In the genomic region with DNA sequence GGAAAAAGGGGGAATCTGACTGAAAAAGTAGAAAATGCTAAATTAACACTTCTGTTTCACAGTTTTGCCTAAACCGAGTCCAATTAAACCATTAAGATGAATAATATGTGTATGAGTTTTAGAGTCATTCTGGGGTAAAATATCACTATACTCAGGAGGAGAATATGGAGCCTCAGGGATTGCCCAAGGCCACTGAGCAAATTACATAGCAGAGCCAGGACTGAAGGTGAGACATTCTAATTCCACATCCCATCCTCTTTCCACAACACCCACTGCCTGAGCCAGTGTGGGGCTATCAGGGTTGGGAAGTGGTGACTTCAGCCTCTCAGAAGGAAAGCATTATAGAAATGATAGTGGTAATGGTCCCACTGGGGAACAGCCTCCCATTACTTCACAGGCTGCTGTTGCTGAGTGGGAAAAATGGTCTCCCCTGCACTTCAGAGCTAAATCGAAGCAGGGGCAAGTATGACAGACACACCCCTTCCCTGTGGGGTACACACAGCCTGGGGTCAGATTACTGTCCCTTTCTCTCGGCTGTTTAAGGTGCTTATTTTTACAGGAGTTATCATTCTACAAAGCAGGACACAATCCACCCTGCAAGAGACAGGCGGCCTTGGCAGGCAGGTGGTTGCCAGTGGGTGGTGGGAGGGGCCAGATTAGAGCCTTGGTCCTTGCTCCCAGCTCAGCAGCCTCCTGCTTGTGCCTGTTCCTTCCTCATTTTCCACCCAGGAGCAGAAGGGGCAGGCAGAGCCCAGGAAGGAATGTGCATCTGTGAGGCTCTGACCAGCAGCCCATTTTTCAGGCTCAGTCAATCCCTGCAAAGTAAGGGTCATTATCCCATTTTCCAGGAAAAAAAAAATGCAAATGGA, we compare ENCODE assay signal across 18 cellular contexts. TPM values are rescaled to one million over a fixed set of nuclear protein-coding genes. Genes with fewer than 3 reads are reported as not detected.
DNase-seq lines count a peak whose midpoint lies in the region; ATAC-seq and TF ChIP-seq lines count a peak whose summit lies in the region.
"Had no signal": no experiment of that assay in that cellular context is flagged by ENCODE, and none has a peak within 500 bp of the region (broad histone marks: within the 10 kb centered on the region; RNA-seq: fewer than 3 reads in every experiment).

No MANE protein-coding gene starts in this region.

- no peaks in the 10 kb centered on the region for H4K20me1 ChIP-seq in OCI-LY7 (ENCODE audit: insufficient read depth, low read length)

- no peaks in the 10 kb centered on the region for H3K9me2 ChIP-seq in OCI-LY7 (ENCODE audit: insufficient read depth, low read length)

- no peak overlapping the region for H3K27ac Mint-ChIP-seq in osteocyte (ENCODE audit: unreplicated experiment)
- H3K27ac Mint-ChIP-seq in nephron progenitor cell = no peak overlapping the region
- H3K27ac Mint-ChIP-seq: activated CD8-positive, alpha-beta T cell treated with anti-CD3 and anti-CD28 coated beads, Interleukin-2, amount 10 ng/mL, durations not matched to agents 7 days and 5 days had no signal

- BruUV-seq in OCI-LY7 (replicated peaks; lab: Mats Ljungman, UMichigan) = no TSS peak

- no peaks in the 10 kb centered on the region for H3K79me2 ChIP-seq in OCI-LY7 (ENCODE audit: insufficient read depth, low read depth, low read length)

- H3K4me1 Mint-ChIP-seq in osteocyte (ENCODE audit: unreplicated experiment) = peaks cover 22% of the 10 kb centered on the region
- H3K4me1 Mint-ChIP-seq in nephron progenitor cell = peaks cover 49% of the 10 kb centered on the region

- H2AFZ ChIP-seq in OCI-LY7 (ENCODE audit: low read length) = peak overlapping the region; percentile 94; the same call in 1 of the 2 replicates

- no peak overlapping the region for H3K4me3 Mint-ChIP-seq in osteocyte (ENCODE audit: unreplicated experiment)
- no peak overlapping the region for H3K4me3 Mint-ChIP-seq in nephron progenitor cell
- H3K4me3 Mint-ChIP-seq: activated CD8-positive, alpha-beta T cell treated with anti-CD3 and anti-CD28 coated beads, Interleukin-2, amount 10 ng/mL, durations not matched to agents 7 days and 5 days; CD14-positive monocyte had no signal

- H3K9me3 Mint-ChIP-seq in osteocyte (ENCODE audit: unreplicated experiment) (no peaks in the 10 kb centered on the region), nephron progenitor cell (no peaks in the 10 kb centered on the region)
- H3K9me3 Mint-ChIP-seq: stimulated activated naive CD8-positive, alpha-beta T cell treated with anti-CD3 and anti-CD28 coated beads, Interleukin-15, Interleukin-2, amounts not matched to agents 100 ng/mL and 50 ng/mL, for 24 hours had no signal

- TF ChIP-seq CTCF in 22Rv1 (IDR thresholded peaks at IDR 0.05) (no peak), OCI-LY7 (conservative IDR thresholded peaks at IDR 0.05; ENCODE audit: low read length) (no peak), osteocyte (IDR thresholded peaks at IDR 0.05) (no peak), nephron progenitor cell (IDR thresholded peaks at IDR 0.05) (no peak)

- POLR2A ChIA-PET in OCI-LY7 (lab: Charles Lee) = interaction anchor here (1.4 to 17.2 kb wide), 4 partner anchors 8 to 16 kb away, joined by 5 to 497 read pairs (median 13); a partner anchor contains a TSS

- no peaks in the 10 kb centered on the region for H3K36me3 ChIP-seq in OCI-LY7 (ENCODE audit: insufficient read depth, low read length)
- H3K36me3 ChIP-seq: gastrocnemius medialis had no signal

- no peaks in the 10 kb centered on the region for H3K9me3 ChIP-seq in OCI-LY7 (ENCODE audit: low read length)
- H3K9me3 ChIP-seq: body of pancreas, gastrocnemius medialis had no signal

- peak overlapping the region; percentile 30; the same call in 1 of the 2 replicates for H3K27ac ChIP-seq in 22Rv1
- peak overlapping the region; percentile 80 for H3K27ac ChIP-seq in OCI-LY7 (ENCODE audit: low read depth, low read length, poor library complexity, severe bottlenecking)
- H3K27ac ChIP-seq: body of pancreas, gastrocnemius medialis had no signal

- peak; percentile 25 for DNase-seq in COR-L47 (lab: John Stamatoyannopoulos, UW)
- DNase-seq in OCI-LY7 (ENCODE audit: low spot score) = no peak
- peak; percentile 37 for DNase-seq in iPS-NIHi11 (ENCODE audit: low spot score)
- DNase-seq in osteocyte (ENCODE audit: extremely low spot score, unreplicated experiment) = no peak
- DNase-seq in nephron progenitor cell = no peak
- DNase-seq: activated CD8-positive, alpha-beta T cell treated with anti-CD3 and anti-CD28 coated beads, Interleukin-2, amount 10 ng/mL, durations not matched to agents 7 days and 5 days; activated gamma-delta T cell; effector CD4-positive, alpha-beta T cell; gastrocnemius medialis; kidney; NCI-H2029; retina had no signal

- H3K36me3 Mint-ChIP-seq in osteocyte (ENCODE audit: unreplicated experiment) = no peaks in the 10 kb centered on the region
- no peaks in the 10 kb centered on the region for H3K36me3 Mint-ChIP-seq in nephron progenitor cell (ENCODE audit: low read depth)
- H3K36me3 Mint-ChIP-seq: CD14-positive monocyte had no signal

- H3K27me3 Mint-ChIP-seq in osteocyte (ENCODE audit: unreplicated experiment) (no peaks in the 10 kb centered on the region), nephron progenitor cell (ENCODE audit: low read depth, poor library complexity) (peaks cover 21% of the 10 kb centered on the region)

- H3K4me2 ChIP-seq in OCI-LY7 (ENCODE audit: low read length) = peak overlapping the region; percentile 66

- H3K4me3 ChIP-seq in OCI-LY7 (ENCODE audit: low read depth, low read length, poor library complexity, severe bottlenecking) = peak overlapping the region; percentile 7
- H3K4me3 ChIP-seq: body of pancreas, gastrocnemius medialis had no signal

- intact Hi-C loops in OCI-LY7 (cut with micrococcal nuclease; ENCODE audit: unreplicated experiment) = loop anchor here (2.0 kb wide), 1 partner anchor 14 kb away; no protein-coding TSS in a partner anchor

- ATAC-seq in HG02840 (IDR thresholded peaks at IDR 0.05; ENCODE audit: low FRiP score, unreplicated experiment) (no peak), HG03342 (IDR thresholded peaks at IDR 0.05; ENCODE audit: unreplicated experiment) (no peak)
- ATAC-seq: activated CD8-positive, alpha-beta T cell treated with anti-CD3 and anti-CD28 coated beads, Interleukin-2, amount 10 ng/mL, durations not matched to agents 7 days and 5 days; body of pancreas; gastrocnemius medialis had no signal

- H3K4me1 ChIP-seq in OCI-LY7 (ENCODE audit: insufficient read depth, low read length, poor library complexity, severe bottlenecking) = peaks cover 96% of the 10 kb centered on the region
- H3K4me1 ChIP-seq: body of pancreas, gastrocnemius medialis had no signal

- CTCF ChIA-PET in OCI-LY7 (lab: Charles Lee; ENCODE audit: unreplicated experiment) = interaction anchor here (1.0 to 1.1 kb wide), 3 partner anchors 11 to 57 kb away, joined by 3 to 4 read pairs (median 3); no protein-coding TSS in a partner anchor

RNA-seq across cellular contexts. Expression of a gene that starts 9.5 kb away (rescaled TPM):
- total RNA-seq in OCI-LY7 (2014; rRNA removed; shearing (Covaris generic)) = 12.0 and 16.3 TPM in 2 replicates
- total RNA-seq in OCI-LY7 (2022) (18.8 and 24.2 TPM in 2 replicates), osteocyte (7.9 and 8.8 TPM in 2 replicates)

Comparison
In these comparisons a context has a peak if more than half of its experiments do, and no peak if none do; other contexts are left out.
1. DNase-seq: peak in COR-L47 (single experiment) and iPS-NIHi11 (single experiment); none in OCI-LY7 (single experiment), osteocyte (single experiment) and nephron progenitor cell (single experiment).